2 cellular contexts compared by ENCODE assay signal in genomic region chr2:151310313-151310712, GRCh38. TPM values are rescaled to one million over a fixed set of nuclear protein-coding genes. Genes with fewer than 3 reads are reported as not detected.
"Had no signal": no experiment of that assay in that cellular context is flagged by ENCODE, and none has a peak within 500 bp of the region (broad histone marks: within the 10 kb centered on the region; RNA-seq: fewer than 3 reads in every experiment).

No MANE protein-coding gene starts in this region.

RNA-seq across cellular contexts. Expression of gene TNFAIP6, which starts 47.1 kb away (rescaled TPM):
- total RNA-seq: HT-29 had no signal
- polyA plus RNA-seq: IgD-negative memory B cell had no signal
